Comparison of ENCODE assay signal across 8 cellular contexts in genomic region chr5:76546497-76547102, GRCh38.
A peak's percentile ranks its signal among the peaks of the same experiment; 100 is the strongest.
DNase-seq lines count a peak whose midpoint lies in the region; ATAC-seq and TF ChIP-seq lines count a peak whose summit lies in the region.

No MANE protein-coding gene starts in this region.

- no peak for TF ChIP-seq CTCF in GM12864 (IDR thresholded peaks at IDR 0.05; ENCODE audit: low read depth, low read length, missing control alignments)

- H3K36me3 Mint-ChIP-seq in activated T-helper 17 cell treated with anti-CD3 and anti-CD28 coated beads, Interleukin-2, amount 50 U/mL, for 72 hours (ENCODE audit: low read depth): peaks cover 17% of the 10 kb centered on the region
- H3K36me3 Mint-ChIP-seq in natural killer cell treated with Interleukin-12 subunit alpha and Interleukin-12 subunit beta and Interleukin-15 and Interleukin-18, amount 100 ng/mL, for 72 hours: no peaks in the 10 kb centered on the region

- H3K4me3 Mint-ChIP-seq in activated T-helper 17 cell treated with anti-CD3 and anti-CD28 coated beads, Interleukin-2, amount 50 U/mL, for 72 hours: peak overlapping the region; percentile 79
- H3K4me3 Mint-ChIP-seq in natural killer cell treated with Interleukin-12 subunit alpha and Interleukin-12 subunit beta and Interleukin-15 and Interleukin-18, amount 100 ng/mL, for 72 hours: peak overlapping the region; percentile 92

- peaks cover 55% of the 10 kb centered on the region for H3K4me1 Mint-ChIP-seq in activated T-helper 17 cell treated with anti-CD3 and anti-CD28 coated beads, Interleukin-2, amount 50 U/mL, for 72 hours
- H3K4me1 Mint-ChIP-seq in natural killer cell treated with Interleukin-12 subunit alpha and Interleukin-12 subunit beta and Interleukin-15 and Interleukin-18, amount 100 ng/mL, for 72 hours (ENCODE audit: low read depth in 2 of 2): peaks cover 66 to 74% of the 10 kb centered on the region in 2 donors

- H3K27me3 Mint-ChIP-seq in activated T-helper 17 cell treated with anti-CD3 and anti-CD28 coated beads, Interleukin-2, amount 50 U/mL, for 72 hours: no peaks in the 10 kb centered on the region
- H3K27me3 Mint-ChIP-seq in natural killer cell treated with Interleukin-12 subunit alpha and Interleukin-12 subunit beta and Interleukin-15 and Interleukin-18, amount 100 ng/mL, for 72 hours: no peaks in the 10 kb centered on the region

- H3K27ac Mint-ChIP-seq in activated T-helper 17 cell treated with anti-CD3 and anti-CD28 coated beads, Interleukin-2, amount 50 U/mL, for 72 hours: peak overlapping the region; percentile 97
- H3K27ac Mint-ChIP-seq in natural killer cell treated with Interleukin-12 subunit alpha and Interleukin-12 subunit beta and Interleukin-15 and Interleukin-18, amount 100 ng/mL, for 72 hours: peak overlapping the region; percentile 95 to 98

- peak overlapping the region; percentile 39; the same call in 1 of the 2 replicates for H3K4me3 ChIP-seq in GM12864 (ENCODE audit: low read depth, low read length)

- H3K9me3 Mint-ChIP-seq in activated T-helper 17 cell treated with anti-CD3 and anti-CD28 coated beads, Interleukin-2, amount 50 U/mL, for 72 hours: no peaks in the 10 kb centered on the region
- H3K9me3 Mint-ChIP-seq in natural killer cell treated with Interleukin-12 subunit alpha and Interleukin-12 subunit beta and Interleukin-15 and Interleukin-18, amount 100 ng/mL, for 72 hours: no peaks in the 10 kb centered on the region

- ATAC-seq in HG02981 (IDR thresholded peaks at IDR 0.05; ENCODE audit: unreplicated experiment) (peak; percentile 33), HG03196 (IDR thresholded peaks at IDR 0.05; ENCODE audit: unreplicated experiment) (no peak)
- peak; percentile 55 for ATAC-seq in activated T-helper 17 cell treated with anti-CD3 and anti-CD28 coated beads, Interleukin-2, amount 50 U/mL, for 72 hours (replicated peaks)
- ATAC-seq in natural killer cell treated with Interleukin-12 subunit alpha and Interleukin-12 subunit beta and Interleukin-15 and Interleukin-18, amount 100 ng/mL, for 72 hours: peak in 1 of 2 donors; percentile 52

- peak; percentile 57 for DNase-seq in GM12864 (ENCODE audit: low read depth)
- no peak for DNase-seq in natural killer cell treated with Interleukin-12 subunit alpha and Interleukin-12 subunit beta and Interleukin-15 and Interleukin-18, amount 100 ng/mL, for 72 hours (ENCODE audit: low spot score)
- no peak for DNase-seq in SW 1271 (lab: John Stamatoyannopoulos, UW)
- DNase-seq in OCI-M1 (lab: John Stamatoyannopoulos, UW): no peak
- DNase-seq in DMS 273 (lab: John Stamatoyannopoulos, UW; ENCODE audit: unreplicated experiment): no peak
